8 cellular contexts compared by ENCODE assay signal in the genomic region with DNA sequence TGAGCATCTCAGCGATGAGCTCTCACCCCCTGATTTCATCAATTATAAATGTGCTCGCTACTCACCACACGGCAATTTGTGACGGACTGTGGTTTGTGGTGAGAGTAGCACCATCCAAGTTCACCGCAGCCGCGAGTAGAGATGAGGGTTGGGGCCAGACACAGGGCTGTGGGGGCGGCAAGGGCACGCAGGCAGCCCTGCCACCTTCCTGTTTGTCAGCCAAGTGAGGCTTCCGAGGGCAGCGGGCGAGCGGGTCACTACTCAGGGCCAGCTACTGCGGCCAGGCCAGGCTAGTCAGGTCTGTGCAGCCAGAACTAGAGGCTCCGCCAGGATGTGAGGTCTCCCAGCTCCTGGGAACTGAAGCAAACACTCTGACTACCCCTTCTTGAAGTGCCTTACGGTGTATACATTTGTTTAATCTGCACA. TPM values are rescaled to one million over a fixed set of nuclear protein-coding genes. Genes with fewer than 3 reads are reported as not detected.
DNase-seq lines count a peak whose midpoint lies in the region; ATAC-seq, FAIRE-seq and TF ChIP-seq lines count a peak whose summit lies in the region.

No MANE protein-coding gene starts in this region.

- DNase-seq in AG20443 (ENCODE audit: low spot score), result peak; percentile 37
- DNase-seq in H4 (ENCODE audit: low spot score), result peak; percentile 93
- DNase-seq in activated CD4-positive, CD25-positive, alpha-beta regulatory T cell treated with anti-CD3 and anti-CD28 coated beads, Interleukin-2, amount 50 U/mL, for 72 hours, result peak; percentile 70
- DNase-seq in HepG2 (ENCODE audit: low spot score), result no peak
- DNase-seq in NCI-H345 treated with DMSO at 0.1 percent for 48 hours (lab: John Stamatoyannopoulos, UW; ENCODE audit: unreplicated experiment), result no peak
- DNase-seq in left colon, result no peak

- POLR2A ChIA-PET in HepG2 (lab: Yijun Ruan, JAX), result interaction anchor here (0.8 kb wide), 1 partner anchor 70 kb away, joined by 3 read pairs; no protein-coding TSS in a partner anchor

- TF ChIP-seq CTCF in HepG2 (CRISPR knock-in tag; IDR thresholded peaks at IDR 0.05), result peak; percentile 3; the same call in 1 of the 2 replicates

- no peak overlapping the region for H3K9ac ChIP-seq in HepG2 (ENCODE audit: insufficient read depth, low read depth, low read length)

- TF ChIP-seq POLR2A in HepG2 (IDR thresholded peaks at IDR 0.05; ENCODE audit: insufficient read depth in 1 of 2, low read depth in 2 of 2, low read length in 2 of 2), result no peak

- no peak for TF ChIP-seq RAD21 in HepG2 (CRISPR knock-in tag; IDR thresholded peaks at IDR 0.05)

- intact Hi-C loops in HepG2 (cut with micrococcal nuclease; ENCODE audit: unreplicated experiment), result no loop called here
- intact Hi-C loops in left colon (cut with DNase I, micrococcal nuclease), result no loop called here

- no peaks in the 10 kb centered on the region for H3K79me2 ChIP-seq in HepG2 (ENCODE audit: insufficient read depth, low read length)

- no peaks in the 10 kb centered on the region for H3K9me3 ChIP-seq in HepG2 (ENCODE audit: low read length)

- BruUV-seq in HepG2 (replicated peaks; lab: Mats Ljungman, UMichigan), result no TSS peak

- ATAC-seq in HepG2 (no peak), HG03342 (IDR thresholded peaks at IDR 0.05; ENCODE audit: unreplicated experiment) (no peak), HG03135 (IDR thresholded peaks at IDR 0.05; ENCODE audit: unreplicated experiment) (no peak), left colon (no peak)

- no peak overlapping the region for H3K4me2 ChIP-seq in HepG2 (ENCODE audit: low read depth, low read length)

- peaks cover 24% of the 10 kb centered on the region for H3K4me1 ChIP-seq in HepG2 (ENCODE audit: insufficient read depth, low read length)

- in situ Hi-C loops in HepG2 (cut with HindIII; ENCODE audit: extremely low pct_ligation_motif_present, low pct_unique_long_range_greater_than_20kb), result no loop called here

- 35% methylated on average over 16 of the region's 16 CpGs for WGBS in HepG2 (ENCODE audit: low lambda C conversion rate)

- no peak overlapping the region for H3K4me3 ChIP-seq in HepG2 (replicated peaks in 1 of 3; ENCODE audit: insufficient read depth in 1 of 3, low read depth in 2 of 3, low read length in 3 of 3)

- no peak for TF ChIP-seq EP300 in HepG2 (IDR thresholded peaks at IDR 0.05; ENCODE audit: low read depth in 2 of 2, low read length in 2 of 2)
- TF ChIP-seq EP300 in HepG2 (CRISPR knock-in tag; IDR thresholded peaks at IDR 0.05; ENCODE audit: borderline replicate concordance), result no peak

- H4K20me1 ChIP-seq in HepG2 (ENCODE audit: insufficient read depth, low read length), result no peaks in the 10 kb centered on the region

- H3K36me3 ChIP-seq in HepG2 (replicated peaks in 1 of 2; ENCODE audit: control insufficient read depth in 1 of 2, insufficient read depth in 2 of 2, low read length in 2 of 2), result no peaks in the 10 kb centered on the region

- FAIRE-seq in HepG2 (lab: Jason Lieb, UNC), result no peak

- peaks cover 11 to 39% of the 10 kb centered on the region in 2 experiments for H3K27me3 ChIP-seq in HepG2 (ENCODE audit: control insufficient read depth in 1 of 2, insufficient read depth in 2 of 2, low read length in 2 of 2)

- CTCF ChIA-PET in HepG2 (lab: Yijun Ruan, JAX; ENCODE audit: low intra/inter-chr PET ratio, low total read pairs), result no interaction called here

- H2AFZ ChIP-seq in HepG2 (ENCODE audit: low read length), result no peak overlapping the region

- no peak overlapping the region for H3K27ac ChIP-seq in HepG2 (ENCODE audit: extremely low read length, insufficient read depth, low read length)

TF ChIP-seq in HepG2, 621 proteins besides CTCF, POLR2A, EP300 and RAD21 (continues in another document):
- TF ChIP-seq ZNF441 (CRISPR knock-in tag; IDR thresholded peaks at IDR 0.05; ENCODE audit: borderline replicate concordance) (0 out of 2 replicates have a peak, but pooled peaks have one; percentile 22), ZIK1 (CRISPR knock-in tag; IDR thresholded peaks at IDR 0.05; ENCODE audit: borderline replicate concordance, low read depth) (no peak), KAT2B (IDR thresholded peaks at IDR 0.05; ENCODE audit: borderline replicate concordance, low read depth, low read length) (no peak), MXI1 (IDR thresholded peaks at IDR 0.05; ENCODE audit: borderline replicate concordance, low read depth, low read length) (no peak), CCAR2 (optimal IDR thresholded peaks at IDR 0.05; ENCODE audit: low read depth, low read length) (no peak), ZSCAN31 (CRISPR knock-in tag; IDR thresholded peaks at IDR 0.05; ENCODE audit: low read depth) (no peak), EEA1 (CRISPR knock-in tag; IDR thresholded peaks at IDR 0.05; ENCODE audit: borderline replicate concordance) (no peak)
- TF ChIP-seq, protein P1, sequence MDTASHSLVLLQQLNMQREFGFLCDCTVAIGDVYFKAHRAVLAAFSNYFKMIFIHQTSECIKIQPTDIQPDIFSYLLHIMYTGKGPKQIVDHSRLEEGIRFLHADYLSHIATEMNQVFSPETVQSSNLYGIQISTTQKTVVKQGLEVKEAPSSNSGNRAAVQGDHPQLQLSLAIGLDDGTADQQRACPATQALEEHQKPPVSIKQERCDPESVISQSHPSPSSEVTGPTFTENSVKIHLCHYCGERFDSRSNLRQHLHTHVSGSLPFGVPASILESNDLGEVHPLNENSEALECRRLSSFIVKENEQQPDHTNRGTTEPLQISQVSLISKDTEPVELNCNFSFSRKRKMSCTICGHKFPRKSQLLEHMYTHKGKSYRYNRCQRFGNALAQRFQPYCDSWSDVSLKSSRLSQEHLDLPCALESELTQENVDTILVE (CRISPR knock-in tag; IDR thresholded peaks at IDR 0.05), result no peak
- TF ChIP-seq, protein P2, sequence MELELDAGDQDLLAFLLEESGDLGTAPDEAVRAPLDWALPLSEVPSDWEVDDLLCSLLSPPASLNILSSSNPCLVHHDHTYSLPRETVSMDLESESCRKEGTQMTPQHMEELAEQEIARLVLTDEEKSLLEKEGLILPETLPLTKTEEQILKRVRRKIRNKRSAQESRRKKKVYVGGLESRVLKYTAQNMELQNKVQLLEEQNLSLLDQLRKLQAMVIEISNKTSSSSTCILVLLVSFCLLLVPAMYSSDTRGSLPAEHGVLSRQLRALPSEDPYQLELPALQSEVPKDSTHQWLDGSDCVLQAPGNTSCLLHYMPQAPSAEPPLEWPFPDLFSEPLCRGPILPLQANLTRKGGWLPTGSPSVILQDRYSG (CRISPR knock-in tag; IDR thresholded peaks at IDR 0.05), result no peak

RNA-seq across cellular contexts. Expression of gene MEOX1, which starts 39.6 kb away (rescaled TPM):
- not detected in 2 replicates for total RNA-seq in H4 (2014; rRNA removed; shearing (Covaris generic))
- total RNA-seq in HepG2 (2016; rRNA removed; fragmentation: Illumina TruSeq; extraction: Trizol) (not detected in 2 replicates), left colon (1 to 10 TPM; 1.2 to 1.8 TPM)
- not detected in 2 replicates for total RNA-seq in HepG2 (2016; cell fraction: cytosol; rRNA removed; fragmentation: Illumina TruSeq; extraction: Trizol; ENCODE audit: low read depth)
- not detected in 2 replicates for total RNA-seq in HepG2 (2016; cell fraction: insoluble cytoplasmic fraction; rRNA removed; fragmentation: Illumina TruSeq; extraction: Trizol)
- total RNA-seq in HepG2 (2016; cell fraction: membrane; rRNA removed; fragmentation: Illumina TruSeq; extraction: Trizol), result not detected in 2 replicates
- total RNA-seq in HepG2 (2016; cell fraction: nucleus; rRNA removed; fragmentation: Illumina TruSeq; extraction: Trizol), result not detected in 2 replicates
- not detected in 2 replicates for polyA plus RNA-seq in HepG2 (2011; rRNA removed)
- polyA plus RNA-seq in HepG2 (2011; cell fraction: cytosol; rRNA removed), result not detected in 2 replicates
- polyA plus RNA-seq in HepG2 (2011; cell fraction: nucleus; rRNA removed), result not detected in 2 replicates
- not detected in 2 replicates for polyA plus RNA-seq in HepG2 (2012)
- not detected in 2 replicates for polyA plus RNA-seq in HepG2 (2016; cell fraction: cytosol; fragmentation: Illumina TruSeq; extraction: Trizol; ENCODE audit: low read depth)
- polyA plus RNA-seq in HepG2 (2016; cell fraction: insoluble cytoplasmic fraction; fragmentation: Illumina TruSeq; extraction: Trizol; ENCODE audit: low read depth), result not detected in 2 replicates
- polyA plus RNA-seq in HepG2 (2016; cell fraction: membrane; fragmentation: Illumina TruSeq; extraction: Trizol; ENCODE audit: low read depth), result not detected in 2 replicates
- not detected in 2 replicates for polyA plus RNA-seq in HepG2 (2016; cell fraction: nucleus; fragmentation: Illumina TruSeq; extraction: Trizol; ENCODE audit: insufficient read depth, low read depth)
- polyA minus RNA-seq in HepG2 (2011; rRNA and poly(A)+ RNA removed; ENCODE audit: low replicate concordance), result 2.2 TPM in 1 of 2 replicates, not detected in the other
- polyA minus RNA-seq in HepG2 (2011; cell fraction: cytosol; rRNA and poly(A)+ RNA removed), result not detected in 2 replicates
- polyA minus RNA-seq in HepG2 (2011; cell fraction: nucleus; rRNA and poly(A)+ RNA removed), result not detected in 2 replicates

RNA-seq across cellular contexts. Expression of gene SOST, which starts 57.3 kb away (rescaled TPM):
- total RNA-seq in H4 (2014; rRNA removed; shearing (Covaris generic)), result 4.2 and 6.1 TPM in 2 replicates
- not detected in 2 replicates for total RNA-seq in HepG2 (2016; rRNA removed; fragmentation: Illumina TruSeq; extraction: Trizol)
- not detected in 2 replicates for total RNA-seq in HepG2 (2016; cell fraction: cytosol; rRNA removed; fragmentation: Illumina TruSeq; extraction: Trizol; ENCODE audit: low read depth)
- not detected in 2 replicates for total RNA-seq in HepG2 (2016; cell fraction: insoluble cytoplasmic fraction; rRNA removed; fragmentation: Illumina TruSeq; extraction: Trizol)
- total RNA-seq in HepG2 (2016; cell fraction: membrane; rRNA removed; fragmentation: Illumina TruSeq; extraction: Trizol), result not detected in 2 replicates
- not detected in 2 replicates for total RNA-seq in HepG2 (2016; cell fraction: nucleus; rRNA removed; fragmentation: Illumina TruSeq; extraction: Trizol)
- not detected in 2 replicates for polyA plus RNA-seq in HepG2 (2011; rRNA removed)
- polyA plus RNA-seq in HepG2 (2011; cell fraction: cytosol; rRNA removed), result not detected in 2 replicates
- not detected in 2 replicates for polyA plus RNA-seq in HepG2 (2011; cell fraction: nucleus; rRNA removed)
- polyA plus RNA-seq in HepG2 (2012), result not detected in 2 replicates
- polyA plus RNA-seq in HepG2 (2016; cell fraction: cytosol; fragmentation: Illumina TruSeq; extraction: Trizol; ENCODE audit: low read depth), result not detected in 2 replicates
- polyA plus RNA-seq in HepG2 (2016; cell fraction: insoluble cytoplasmic fraction; fragmentation: Illumina TruSeq; extraction: Trizol; ENCODE audit: low read depth), result not detected in 2 replicates
- not detected in 2 replicates for polyA plus RNA-seq in HepG2 (2016; cell fraction: membrane; fragmentation: Illumina TruSeq; extraction: Trizol; ENCODE audit: low read depth)
- not detected in 2 replicates for polyA plus RNA-seq in HepG2 (2016; cell fraction: nucleus; fragmentation: Illumina TruSeq; extraction: Trizol; ENCODE audit: insufficient read depth, low read depth)
- not detected in 2 replicates for polyA minus RNA-seq in HepG2 (2011; rRNA and poly(A)+ RNA removed; ENCODE audit: low replicate concordance)
- polyA minus RNA-seq in HepG2 (2011; cell fraction: cytosol; rRNA and poly(A)+ RNA removed), result not detected in 2 replicates
- polyA minus RNA-seq in HepG2 (2011; cell fraction: nucleus; rRNA and poly(A)+ RNA removed), result not detected in 2 replicates
- total RNA-seq in left colon, result not detected

Comparison
In these comparisons a context has a peak if more than half of its experiments do, and no peak if none do; other contexts are left out.
1. DNase-seq: peak in AG20443 (single experiment), H4 (single experiment) and activated CD4-positive, CD25-positive, alpha-beta regulatory T cell treated with anti-CD3 and anti-CD28 coated beads, Interleukin-2, amount 50 U/mL, for 72 hours (single experiment); none in HepG2 (single experiment), NCI-H345 treated with DMSO at 0.1 percent for 48 hours (single experiment) and left colon (0 of 2).